In genomic region chr2:174683392-174683759, GRCh38 we compare ENCODE assay signal across 8 cellular contexts.
DNase-seq lines count a peak whose midpoint lies in the region; ATAC-seq and TF ChIP-seq lines count a peak whose summit lies in the region.

No MANE protein-coding gene starts in this region.

- H3K4me3 ChIP-seq in epithelial cell of esophagus (ENCODE audit: low read length) = peak overlapping the region; percentile 41
- peak overlapping the region; percentile 72 for H3K4me3 ChIP-seq in naive thymus-derived CD4-positive, alpha-beta T cell (ENCODE audit: low read length)

- H3K27ac Mint-ChIP-seq in T-helper 17 cell = peak overlapping the region; percentile 96
- peak overlapping the region; percentile 91 to 98 (median 96) for H3K27ac Mint-ChIP-seq in naive thymus-derived CD4-positive, alpha-beta T cell

- H3K9ac ChIP-seq in ES-I3 (ENCODE audit: low read depth, low read length) = peak overlapping the region; percentile 61

- H3K9me3 Mint-ChIP-seq in naive thymus-derived CD4-positive, alpha-beta T cell = no peaks in the 10 kb centered on the region

- H3K36me3 ChIP-seq in ES-I3 (ENCODE audit: insufficient read depth, low read length) = no peaks in the 10 kb centered on the region
- H3K36me3 ChIP-seq in naive thymus-derived CD4-positive, alpha-beta T cell (ENCODE audit: control insufficient read depth in 2 of 3, insufficient read depth in 3 of 3, low read length in 3 of 3) = peaks cover 0 to 5% (median 0%) of the 10 kb centered on the region in 3 experiments

- intact Hi-C loops in naive thymus-derived CD4-positive, alpha-beta T cell (cut with micrococcal nuclease) = loop anchor here (1.0 to 10.0 kb wide), 12 partner anchors 25 to 1279 kb away; partner anchors contain the start of genes GPR155 (in 2 of the 2), ATF2 (in 1 of the 2) and SCRN3 (in 1 of the 2)

- H3K27ac ChIP-seq in naive thymus-derived CD4-positive, alpha-beta T cell (ENCODE audit: low read depth, low read length) = peak overlapping the region; percentile 88

- no peaks in the 10 kb centered on the region for H3K9me3 ChIP-seq in ES-I3 (ENCODE audit: control insufficient read depth, insufficient read depth, low read length)
- no peaks in the 10 kb centered on the region for H3K9me3 ChIP-seq in T-helper 17 cell (ENCODE audit: control insufficient read depth, low read length, poor library complexity, severe bottlenecking)
- H3K9me3 ChIP-seq in naive thymus-derived CD4-positive, alpha-beta T cell (ENCODE audit: control insufficient read depth in 2 of 3, low read length in 3 of 3) = no peaks in the 10 kb centered on the region

- H3K27me3 Mint-ChIP-seq in T-helper 17 cell = no peaks in the 10 kb centered on the region
- no peaks in the 10 kb centered on the region for H3K27me3 Mint-ChIP-seq in naive thymus-derived CD4-positive, alpha-beta T cell

- peak; percentile 11 for TF ChIP-seq CTCF in epithelial cell of esophagus (IDR thresholded peaks at IDR 0.05; ENCODE audit: insufficient read depth, low read depth, low read length, missing control alignments)

- H3K4me3 Mint-ChIP-seq in T-helper 17 cell = peak overlapping the region; percentile 93
- H3K4me3 Mint-ChIP-seq in naive thymus-derived CD4-positive, alpha-beta T cell = peak overlapping the region; percentile 92 to 99 (median 96)

- peaks cover 35% of the 10 kb centered on the region for H3K4me1 Mint-ChIP-seq in T-helper 17 cell
- H3K4me1 Mint-ChIP-seq in naive thymus-derived CD4-positive, alpha-beta T cell = peaks cover 37 to 72% (median 61%) of the 10 kb centered on the region in 7 donors

- DNase-seq in T-helper 17 cell (no peak), epithelial cell of esophagus (ENCODE audit: low read depth) (peak; percentile 19)
- DNase-seq in naive thymus-derived CD4-positive, alpha-beta T cell = peak in 6 of 9 donors; percentile 24 to 48 (median 40)

- H3K36me3 Mint-ChIP-seq in T-helper 17 cell (ENCODE audit: low read depth) = no peaks in the 10 kb centered on the region
- H3K36me3 Mint-ChIP-seq in naive thymus-derived CD4-positive, alpha-beta T cell = peaks cover 0 to 14% (median 0%) of the 10 kb centered on the region in 5 donors

- ATAC-seq in HG02885 (IDR thresholded peaks at IDR 0.05; ENCODE audit: poor library complexity, unreplicated experiment) (peak; percentile 51), T-helper 17 cell (peak; percentile 49), GM21737 (IDR thresholded peaks at IDR 0.05; ENCODE audit: unreplicated experiment) (no peak), GM18858 (IDR thresholded peaks at IDR 0.05; ENCODE audit: unreplicated experiment) (no peak), HG02623 (IDR thresholded peaks at IDR 0.05; ENCODE audit: unreplicated experiment) (no peak)
- ATAC-seq in naive thymus-derived CD4-positive, alpha-beta T cell = peak; percentile 55

- CTCF ChIA-PET in naive thymus-derived CD4-positive, alpha-beta T cell (lab: Charles Lee) = interaction anchor here (0.9 to 13.9 kb wide), 9 partner anchors 11 to 220 kb away, joined by 3 to 223 read pairs (median 5); partner anchors contain the start of gene WIPF1

- POLR2A ChIA-PET in naive thymus-derived CD4-positive, alpha-beta T cell (lab: Charles Lee) = interaction anchor here (0.7 to 5.0 kb wide), 8 partner anchors 47 to 190 kb away, joined by 3 to 62 read pairs (median 4); partner anchors contain the start of gene WIPF1

- H3K27me3 ChIP-seq in naive thymus-derived CD4-positive, alpha-beta T cell (ENCODE audit: control insufficient read depth in 2 of 2, insufficient read depth in 2 of 2, low read length in 2 of 2) = no peaks in the 10 kb centered on the region

- 0 out of 2 replicates have a peak, but pooled peaks cover 3% of the 10 kb centered on the region for H3K4me1 ChIP-seq in ES-I3 (ENCODE audit: insufficient read depth, low read length)
- peaks cover 10 to 11% of the 10 kb centered on the region in 2 donors for H3K4me1 ChIP-seq in naive thymus-derived CD4-positive, alpha-beta T cell (ENCODE audit: control insufficient read depth in 2 of 2, insufficient read depth in 2 of 2, low read length in 2 of 2)

Comparison
In these comparisons a context has a peak if more than half of its experiments do, and no peak if none do; other contexts are left out.
1. ATAC-seq: peak in HG02885 (single experiment), T-helper 17 cell (single experiment) and naive thymus-derived CD4-positive, alpha-beta T cell (single experiment); none in GM21737 (single experiment), GM18858 (single experiment) and HG02623 (single experiment).
2. DNase-seq: peak in epithelial cell of esophagus (single experiment) and naive thymus-derived CD4-positive, alpha-beta T cell (6 of 9); none in T-helper 17 cell (0 of 3).